In the genomic region with DNA sequence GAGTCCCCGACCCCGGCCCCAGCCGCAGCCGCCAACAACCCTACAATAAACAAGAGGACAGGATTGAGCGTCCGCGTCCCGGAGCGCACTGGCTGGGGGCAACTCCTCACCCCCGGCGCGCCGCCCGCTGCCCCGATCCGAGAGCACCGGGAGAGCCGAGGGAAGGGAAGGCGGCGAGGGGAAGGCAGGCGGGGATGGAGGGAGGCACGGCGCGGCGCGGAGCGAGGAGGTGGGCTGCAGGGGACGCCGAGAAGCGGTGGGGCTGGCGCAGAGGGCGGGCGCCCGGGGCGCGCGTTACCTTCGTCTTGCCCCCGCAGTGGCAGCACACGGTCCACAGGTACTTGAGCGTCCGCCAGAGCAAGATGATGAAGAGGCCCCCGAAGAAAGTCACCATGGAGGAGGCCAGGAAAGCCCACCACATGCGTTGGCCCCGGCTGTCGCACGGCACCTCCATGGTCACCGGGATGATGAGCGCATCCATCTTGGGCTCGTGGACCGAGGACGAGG, we compare ENCODE assay signal across 8 cellular contexts. TPM values are rescaled to one million over a fixed set of nuclear protein-coding genes. Genes with fewer than 3 reads are reported as not detected.
DNase-seq lines count a peak whose midpoint lies in the region; ATAC-seq and TF ChIP-seq lines count a peak whose summit lies in the region.

No MANE protein-coding gene starts in this region.

- H3K4me1 Mint-ChIP-seq in naive thymus-derived CD4-positive, alpha-beta T cell = peaks cover 0 to 17% (median 8%) of the 10 kb centered on the region in 7 donors

- no peaks in the 10 kb centered on the region for H3K36me3 Mint-ChIP-seq in naive thymus-derived CD4-positive, alpha-beta T cell

- H3K27me3 Mint-ChIP-seq in naive thymus-derived CD4-positive, alpha-beta T cell = peaks cover 64 to 85% (median 73%) of the 10 kb centered on the region in 5 donors

- no peaks in the 10 kb centered on the region for H4K20me1 ChIP-seq in KMS-11 (ENCODE audit: insufficient read depth)

- no peak overlapping the region for H3K9ac ChIP-seq in KMS-11

- CTCF ChIA-PET in naive thymus-derived CD4-positive, alpha-beta T cell (lab: Charles Lee) = no interaction called here

- POLR2A ChIA-PET in naive thymus-derived CD4-positive, alpha-beta T cell (lab: Charles Lee) = no interaction called here

- no peak overlapping the region for H3K27ac Mint-ChIP-seq in naive thymus-derived CD4-positive, alpha-beta T cell

- no peak overlapping the region for H3K27ac ChIP-seq in KMS-11
- no peak overlapping the region for H3K27ac ChIP-seq in naive thymus-derived CD4-positive, alpha-beta T cell (ENCODE audit: low read depth, low read length)

- no peaks in the 10 kb centered on the region for H3K9me3 ChIP-seq in naive thymus-derived CD4-positive, alpha-beta T cell (ENCODE audit: control insufficient read depth in 2 of 3, low read length in 3 of 3)

- peak overlapping the region; percentile 21; the same call in 1 of the 2 replicates for H3K4me2 ChIP-seq in KMS-11

- no peak for TF ChIP-seq CTCF in KMS-11 (conservative IDR thresholded peaks at IDR 0.05; ENCODE audit: low read depth, low read length)

- DNase-seq in AG20443 (ENCODE audit: low spot score) (peak; percentile 45), ecto neural progenitor cell (ENCODE audit: low spot score) (peak; percentile 60), NCI-H524 (lab: John Stamatoyannopoulos, UW) (no peak), occipital lobe (lab: John Stamatoyannopoulos, UW) (no peak), pons (ENCODE audit: low spot score) (no peak)
- DNase-seq in naive thymus-derived CD4-positive, alpha-beta T cell = no peak

- peaks cover 0 to 3% (median 0%) of the 10 kb centered on the region in 11 donors for H3K9me3 Mint-ChIP-seq in naive thymus-derived CD4-positive, alpha-beta T cell

- H2AFZ ChIP-seq in KMS-11 (ENCODE audit: low read depth) = peak overlapping the region; percentile 57; the same call in 1 of the 2 replicates

- H3K4me3 Mint-ChIP-seq in naive thymus-derived CD4-positive, alpha-beta T cell = peak overlapping the region in 8 of 10 donors; percentile 32 to 80 (median 60)

- H3K27me3 ChIP-seq in KMS-11 (ENCODE audit: insufficient read depth, low read depth) = no peaks in the 10 kb centered on the region
- peaks cover 0 to 9% of the 10 kb centered on the region in 2 donors for H3K27me3 ChIP-seq in naive thymus-derived CD4-positive, alpha-beta T cell (ENCODE audit: control insufficient read depth in 2 of 2, insufficient read depth in 2 of 2, low read length in 2 of 2)

- H3K36me3 ChIP-seq in KMS-11 (ENCODE audit: insufficient read depth) = no peaks in the 10 kb centered on the region
- H3K36me3 ChIP-seq in naive thymus-derived CD4-positive, alpha-beta T cell (ENCODE audit: control insufficient read depth in 2 of 3, insufficient read depth in 3 of 3, low read length in 3 of 3) = no peaks in the 10 kb centered on the region

- no peaks in the 10 kb centered on the region for H3K79me2 ChIP-seq in KMS-11 (ENCODE audit: insufficient read depth, low read depth)

- intact Hi-C loops in naive thymus-derived CD4-positive, alpha-beta T cell (cut with micrococcal nuclease) = no loop called here

- no peak for ATAC-seq in naive thymus-derived CD4-positive, alpha-beta T cell
- ATAC-seq in HG02981 (IDR thresholded peaks at IDR 0.05; ENCODE audit: unreplicated experiment) = no peak

- H3K4me3 ChIP-seq in KMS-11 (IDR thresholded peaks at IDR 0.05; ENCODE audit: insufficient read depth, low read depth, low read length) = no peak overlapping the region
- no peak overlapping the region for H3K4me3 ChIP-seq in naive thymus-derived CD4-positive, alpha-beta T cell (ENCODE audit: low read length)

- H3K4me1 ChIP-seq in KMS-11 (ENCODE audit: low read depth, poor library complexity, severe bottlenecking) = peaks cover 5% of the 10 kb centered on the region
- peaks cover 0 to 4% of the 10 kb centered on the region in 2 donors for H3K4me1 ChIP-seq in naive thymus-derived CD4-positive, alpha-beta T cell (ENCODE audit: control insufficient read depth in 2 of 2, insufficient read depth in 2 of 2, low read length in 2 of 2)

RNA-seq across cellular contexts. Expression of gene KCNMA1, which starts 0.6 kb away (rescaled TPM):
- total RNA-seq in naive thymus-derived CD4-positive, alpha-beta T cell = under 1 TPM in 1 of 5 experiments, not detected in 4; 0.42 TPM
- not detected for polyA plus RNA-seq in naive thymus-derived CD4-positive, alpha-beta T cell
- 43.0 TPM for total RNA-seq in occipital lobe

Comparison
In these comparisons a context has a peak if more than half of its experiments do, and no peak if none do; other contexts are left out.
1. DNase-seq: peak in AG20443 (single experiment) and ecto neural progenitor cell (single experiment); none in naive thymus-derived CD4-positive, alpha-beta T cell (0 of 9), NCI-H524 (0 of 2), occipital lobe (single experiment) and pons (single experiment).
2. RNA of gene KCNMA1, which starts 0.6 kb away (total RNA-seq): 43.0 TPM in occipital lobe (single experiment); 0.42 TPM in naive thymus-derived CD4-positive, alpha-beta T cell; every median in the first group is over 10 times any median in the second.